In the genomic region with DNA sequence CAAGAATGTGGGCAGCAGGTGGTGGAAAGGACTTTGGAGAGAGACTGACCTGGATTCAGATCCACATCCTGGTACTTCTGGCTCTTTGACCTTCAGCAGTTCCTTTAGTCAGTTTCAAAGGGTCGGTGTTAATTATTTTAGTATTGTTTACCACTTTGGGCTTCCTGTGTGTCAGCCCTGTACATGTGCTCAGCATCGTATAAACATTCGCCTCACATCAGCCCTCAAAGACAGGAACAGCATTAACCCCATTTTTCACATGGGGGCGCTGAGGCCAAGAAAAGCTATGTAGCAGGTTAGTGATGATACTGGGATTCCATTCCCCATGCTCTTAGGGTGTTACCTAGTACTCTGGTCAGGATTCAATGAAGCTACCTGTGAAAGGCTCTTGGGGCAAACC, we compare ENCODE assay signal across 11 cellular contexts.
DNase-seq lines count a peak whose midpoint lies in the region; ATAC-seq and TF ChIP-seq lines count a peak whose summit lies in the region.
"Had no signal": no experiment of that assay in that cellular context is flagged by ENCODE, and none has a peak within 500 bp of the region (broad histone marks: within the 10 kb centered on the region; RNA-seq: fewer than 3 reads in every experiment).

No MANE protein-coding gene starts in this region.

- peak; percentile 47; the same call in 1 of the 2 replicates for TF ChIP-seq CTCF in OCI-LY1 (IDR thresholded peaks at IDR 0.05; ENCODE audit: low read length)
- peak; percentile 21 for TF ChIP-seq CTCF in osteocyte (IDR thresholded peaks at IDR 0.05)

- intact Hi-C loops in activated CD4-positive, alpha-beta T cell treated with anti-CD3 and anti-CD28 coated beads, Interleukin-2, amount 10 ng/mL, durations not matched to agents 24 days and 14 days (cut with micrococcal nuclease): no loop called here

- DNase-seq in activated CD4-positive, alpha-beta T cell treated with anti-CD3 and anti-CD28 coated beads, Interleukin-2, amount 10 ng/mL, durations not matched to agents 24 days and 14 days: peak; percentile 65
- DNase-seq in activated CD4-positive, alpha-beta T cell treated with anti-CD3 and anti-CD28 coated beads, Interleukin-2, amount 50 U/mL, for 4 hours: no peak
- no peak for DNase-seq in effector memory CD8-positive, alpha-beta T cell
- no peak for DNase-seq in osteocyte (ENCODE audit: extremely low spot score, unreplicated experiment)
- no peak for DNase-seq in dedifferentiated amniotic fluid mesenchymal stem cell (ENCODE audit: extremely low spot score)
- no peak for DNase-seq in NCI-H2081 (lab: John Stamatoyannopoulos, UW)
- DNase-seq in GM23248: no peak
- DNase-seq: midbrain, Peyer's patch had no signal

- no peaks in the 10 kb centered on the region for H3K27me3 Mint-ChIP-seq in activated CD4-positive, alpha-beta T cell treated with anti-CD3 and anti-CD28 coated beads, Interleukin-2, amount 10 ng/mL, durations not matched to agents 24 days and 14 days
- H3K27me3 Mint-ChIP-seq in effector memory CD8-positive, alpha-beta T cell: no peaks in the 10 kb centered on the region
- no peaks in the 10 kb centered on the region for H3K27me3 Mint-ChIP-seq in osteocyte (ENCODE audit: unreplicated experiment)

- H3K4me1 ChIP-seq in OCI-LY1 (ENCODE audit: insufficient read depth, low read length, severe bottlenecking) (peaks cover 9% of the 10 kb centered on the region), GM23248 (ENCODE audit: insufficient read depth) (peaks cover 19% of the 10 kb centered on the region)
- H3K4me1 ChIP-seq: ascending aorta, Peyer's patch had no signal

- H3K36me3 Mint-ChIP-seq in activated CD4-positive, alpha-beta T cell treated with anti-CD3 and anti-CD28 coated beads, Interleukin-2, amount 10 ng/mL, durations not matched to agents 24 days and 14 days (ENCODE audit: low read depth): peaks cover 27% of the 10 kb centered on the region
- peaks cover 29% of the 10 kb centered on the region for H3K36me3 Mint-ChIP-seq in effector memory CD8-positive, alpha-beta T cell (ENCODE audit: insufficient read depth)
- H3K36me3 Mint-ChIP-seq in osteocyte (ENCODE audit: unreplicated experiment): peaks cover 31% of the 10 kb centered on the region

- no peaks in the 10 kb centered on the region for H3F3A ChIP-seq in OCI-LY1 (ENCODE audit: insufficient read depth, low read length)
- 0 out of 2 replicates have a peak, but pooled peaks cover 11% of the 10 kb centered on the region for H3F3A ChIP-seq in GM23248 (ENCODE audit: insufficient read depth)

- H3K4me1 Mint-ChIP-seq in activated CD4-positive, alpha-beta T cell treated with anti-CD3 and anti-CD28 coated beads, Interleukin-2, amount 10 ng/mL, durations not matched to agents 24 days and 14 days: peaks cover 2% of the 10 kb centered on the region
- H3K4me1 Mint-ChIP-seq in effector memory CD8-positive, alpha-beta T cell (ENCODE audit: low read depth in 2 of 2): peaks cover 4 to 9% of the 10 kb centered on the region in 2 donors
- peaks cover 12% of the 10 kb centered on the region for H3K4me1 Mint-ChIP-seq in osteocyte (ENCODE audit: unreplicated experiment)

- H3K4me3 Mint-ChIP-seq in activated CD4-positive, alpha-beta T cell treated with anti-CD3 and anti-CD28 coated beads, Interleukin-2, amount 10 ng/mL, durations not matched to agents 24 days and 14 days: no peak overlapping the region
- H3K4me3 Mint-ChIP-seq in effector memory CD8-positive, alpha-beta T cell: no peak overlapping the region
- H3K4me3 Mint-ChIP-seq in osteocyte (ENCODE audit: unreplicated experiment): no peak overlapping the region

- H3K27me3 ChIP-seq in OCI-LY1 (ENCODE audit: insufficient read depth, low read length) (no peaks in the 10 kb centered on the region), GM23248 (replicated peaks; ENCODE audit: insufficient read depth) (no peaks in the 10 kb centered on the region)
- H3K27me3 ChIP-seq: ascending aorta, Peyer's patch had no signal

- H3K36me3 ChIP-seq in OCI-LY1 (ENCODE audit: insufficient read depth, low read length) (peaks cover 58% of the 10 kb centered on the region), GM23248 (ENCODE audit: low read depth) (peaks cover 9% of the 10 kb centered on the region)

- H3K79me2 ChIP-seq in OCI-LY1 (ENCODE audit: insufficient read depth, low read length) (no peaks in the 10 kb centered on the region), GM23248 (ENCODE audit: insufficient read depth) (no peaks in the 10 kb centered on the region)

- no peaks in the 10 kb centered on the region for H3K9me2 ChIP-seq in OCI-LY1 (ENCODE audit: low read depth, low read length)
- H3K9me2 ChIP-seq in GM23248 (ENCODE audit: insufficient read depth): no peaks in the 10 kb centered on the region

- peak; percentile 27 for ATAC-seq in effector memory CD8-positive, alpha-beta T cell (replicated peaks)

- H3K9me3 Mint-ChIP-seq in activated CD4-positive, alpha-beta T cell treated with anti-CD3 and anti-CD28 coated beads, Interleukin-2, amount 10 ng/mL, durations not matched to agents 24 days and 14 days: no peaks in the 10 kb centered on the region
- H3K9me3 Mint-ChIP-seq in effector memory CD8-positive, alpha-beta T cell: no peaks in the 10 kb centered on the region
- no peaks in the 10 kb centered on the region for H3K9me3 Mint-ChIP-seq in osteocyte (ENCODE audit: unreplicated experiment)

- no peak overlapping the region for H3K9ac ChIP-seq in OCI-LY1 (ENCODE audit: low read length)
- no peak overlapping the region for H3K9ac ChIP-seq in GM23248

- 76 to 78% methylated on average over 4 of the region's 4 CpGs for WGBS in GM23248 (ENCODE audit: low coverage in 1 of 2, low lambda C conversion rate in 2 of 2, missing lambda C conversion rate in 2 of 2), 2 experiments

- H2AFZ ChIP-seq in OCI-LY1 (ENCODE audit: low read length) (no peak overlapping the region), GM23248 (no peak overlapping the region)

- H3K27ac Mint-ChIP-seq in activated CD4-positive, alpha-beta T cell treated with anti-CD3 and anti-CD28 coated beads, Interleukin-2, amount 10 ng/mL, durations not matched to agents 24 days and 14 days: no peak overlapping the region
- H3K27ac Mint-ChIP-seq in effector memory CD8-positive, alpha-beta T cell: peak overlapping the region; percentile 26 to 49
- H3K27ac Mint-ChIP-seq in osteocyte (ENCODE audit: unreplicated experiment): no peak overlapping the region

- no peak overlapping the region for H3K27ac ChIP-seq in OCI-LY1 (ENCODE audit: low read depth, low read length, poor library complexity, severe bottlenecking)
- no peak overlapping the region for H3K27ac ChIP-seq in GM23248
- H3K27ac ChIP-seq: ascending aorta, Peyer's patch had no signal

- in situ Hi-C loops in GM23248 (cut with MboI): no loop called here

- H3K9me3 ChIP-seq in OCI-LY1 (ENCODE audit: low read length) (no peaks in the 10 kb centered on the region), GM23248 (ENCODE audit: low read depth) (no peaks in the 10 kb centered on the region)
- H3K9me3 ChIP-seq: ascending aorta, Peyer's patch had no signal

- no peaks in the 10 kb centered on the region for H4K20me1 ChIP-seq in OCI-LY1 (ENCODE audit: insufficient read depth, low read length)
- H4K20me1 ChIP-seq in GM23248 (ENCODE audit: insufficient read depth): no peaks in the 10 kb centered on the region

- H3K4me2 ChIP-seq in OCI-LY1 (ENCODE audit: low read length): no peak overlapping the region
- H3K4me2 ChIP-seq in GM23248 (ENCODE audit: unreplicated experiment): no peak overlapping the region

- H3K4me3 ChIP-seq in OCI-LY1 (ENCODE audit: low read depth, low read length, poor library complexity, severe bottlenecking): no peak overlapping the region
- H3K4me3 ChIP-seq in GM23248: no peak overlapping the region
- H3K4me3 ChIP-seq: ascending aorta, Peyer's patch had no signal

Comparison
In these comparisons a context has a peak if more than half of its experiments do, and no peak if none do; other contexts are left out.
1. H3K27ac Mint-ChIP-seq: peak in effector memory CD8-positive, alpha-beta T cell (2 of 2); none in activated CD4-positive, alpha-beta T cell treated with anti-CD3 and anti-CD28 coated beads, Interleukin-2, amount 10 ng/mL, durations not matched to agents 24 days and 14 days (single experiment) and osteocyte (single experiment).